ENCODE assay signal across 17 cellular contexts in genomic region chr1:2445162-2445822, GRCh38.
"Had no signal": no experiment of that assay in that cellular context is flagged by ENCODE, and none has a peak within 500 bp of the region (broad histone marks: within the 10 kb centered on the region; RNA-seq: fewer than 3 reads in every experiment).

No MANE protein-coding gene starts in this region.

- H3K9me3 Mint-ChIP-seq: activated B cell treated with CpG ODN at 0.5 μM for 24 hours; activated CD4-positive, alpha-beta T cell treated with anti-CD3 and anti-CD28 coated beads, Interleukin-2, amount 10 ng/mL, durations not matched to agents 24 days and 14 days; activated naive CD8-positive, alpha-beta T cell treated with anti-CD3 and anti-CD28 coated beads for 36 hours; activated T-cell treated with anti-CD3 and anti-CD28 coated beads, Interleukin-2, amount 50 U/mL, for 72 hours; stimulated activated effector memory CD8-positive, alpha-beta T cell treated with anti-CD3 and anti-CD28 coated beads, Interleukin-12 subunit alpha, Interleukin-12 subunit beta, amount 100 ng/mL, for 72 hours; T-helper 2 cell treated with Interferon-gamma antibody and Interleukin-4, amounts not matched to agents 5 μg/mL and 100 μg/mL, for 36 hours had no signal

- ATAC-seq: activated T-cell treated with anti-CD3 and anti-CD28 coated beads, Interleukin-2, amount 50 U/mL, for 72 hours; left lobe of liver; stimulated activated effector memory CD8-positive, alpha-beta T cell treated with anti-CD3 and anti-CD28 coated beads, Interleukin-12 subunit alpha, Interleukin-12 subunit beta, amount 100 ng/mL, for 72 hours had no signal

- H3K79me2 ChIP-seq: parathyroid adenoma had no signal

- H3K9ac ChIP-seq: parathyroid adenoma had no signal

- H3K4me3 ChIP-seq: breast epithelium, thyroid gland, uterus had no signal

- H3K4me1 ChIP-seq: breast epithelium, parathyroid adenoma, thyroid gland had no signal

- H2AFZ ChIP-seq: parathyroid adenoma had no signal

- H3K36me3 Mint-ChIP-seq: activated naive CD8-positive, alpha-beta T cell treated with anti-CD3 and anti-CD28 coated beads for 36 hours; stimulated activated effector memory CD8-positive, alpha-beta T cell treated with anti-CD3 and anti-CD28 coated beads, Interleukin-12 subunit alpha, Interleukin-12 subunit beta, amount 100 ng/mL, for 72 hours had no signal

- H3K36me3 ChIP-seq: breast epithelium, thyroid gland, uterus had no signal

- H3K27ac ChIP-seq: breast epithelium, parathyroid adenoma, thyroid gland, uterus had no signal

- H3K9me3 ChIP-seq: breast epithelium, thyroid gland, uterus had no signal

- H3K4me3 Mint-ChIP-seq: activated B cell treated with CpG ODN at 0.5 μM for 24 hours; activated CD4-positive, alpha-beta T cell treated with anti-CD3 and anti-CD28 coated beads, Interleukin-2, amount 10 ng/mL, durations not matched to agents 24 days and 14 days; activated naive CD8-positive, alpha-beta T cell treated with anti-CD3 and anti-CD28 coated beads for 36 hours; activated T-cell treated with anti-CD3 and anti-CD28 coated beads, Interleukin-2, amount 50 U/mL, for 72 hours; stimulated activated effector memory CD8-positive, alpha-beta T cell treated with anti-CD3 and anti-CD28 coated beads, Interleukin-12 subunit alpha, Interleukin-12 subunit beta, amount 100 ng/mL, for 72 hours; T-helper 2 cell treated with Interferon-gamma antibody and Interleukin-4, amounts not matched to agents 5 μg/mL and 100 μg/mL, for 36 hours had no signal

- H3K4me1 Mint-ChIP-seq: activated B cell treated with CpG ODN at 0.5 μM for 24 hours; activated CD4-positive, alpha-beta T cell treated with anti-CD3 and anti-CD28 coated beads, Interleukin-2, amount 10 ng/mL, durations not matched to agents 24 days and 14 days had no signal

- H3K27ac Mint-ChIP-seq: activated B cell treated with CpG ODN at 0.5 μM for 24 hours; activated CD4-positive, alpha-beta T cell treated with anti-CD3 and anti-CD28 coated beads, Interleukin-2, amount 10 ng/mL, durations not matched to agents 24 days and 14 days; activated naive CD8-positive, alpha-beta T cell treated with anti-CD3 and anti-CD28 coated beads for 36 hours; activated T-cell treated with anti-CD3 and anti-CD28 coated beads, Interleukin-2, amount 50 U/mL, for 72 hours; stimulated activated effector memory CD8-positive, alpha-beta T cell treated with anti-CD3 and anti-CD28 coated beads, Interleukin-12 subunit alpha, Interleukin-12 subunit beta, amount 100 ng/mL, for 72 hours; T-helper 2 cell treated with Interferon-gamma antibody and Interleukin-4, amounts not matched to agents 5 μg/mL and 100 μg/mL, for 36 hours had no signal

- DNase-seq: activated B cell treated with CpG ODN at 0.5 μM for 24 hours; activated CD4-positive, alpha-beta T cell treated with anti-CD3 and anti-CD28 coated beads, Interleukin-2, amount 10 ng/mL, durations not matched to agents 24 days and 14 days; activated CD8-positive, alpha-beta memory T cell treated with anti-CD3 and anti-CD28 coated beads, Interleukin-2, amount 50 U/mL, for 48 hours; activated gamma-delta T cell; activated naive CD8-positive, alpha-beta T cell treated with anti-CD3 and anti-CD28 coated beads for 36 hours; activated T-cell treated with anti-CD3 and anti-CD28 coated beads, Interleukin-2, amount 50 U/mL, for 72 hours; islet precursor cell; midbrain; stimulated activated CD4-positive, alpha-beta T cell treated with anti-CD3 and anti-CD28 coated beads, Interleukin-12 subunit alpha, Interleukin-12 subunit beta, amount 100 ng/mL, for 4 hours; stimulated activated CD4-positive, alpha-beta T cell treated with anti-CD3 and anti-CD28 coated beads, Interleukin-2, amount 100 ng/mL, for 24 hours; thyroid gland; uterus had no signal
